ENCODE assay signal across 12 cellular contexts in the genomic region with DNA sequence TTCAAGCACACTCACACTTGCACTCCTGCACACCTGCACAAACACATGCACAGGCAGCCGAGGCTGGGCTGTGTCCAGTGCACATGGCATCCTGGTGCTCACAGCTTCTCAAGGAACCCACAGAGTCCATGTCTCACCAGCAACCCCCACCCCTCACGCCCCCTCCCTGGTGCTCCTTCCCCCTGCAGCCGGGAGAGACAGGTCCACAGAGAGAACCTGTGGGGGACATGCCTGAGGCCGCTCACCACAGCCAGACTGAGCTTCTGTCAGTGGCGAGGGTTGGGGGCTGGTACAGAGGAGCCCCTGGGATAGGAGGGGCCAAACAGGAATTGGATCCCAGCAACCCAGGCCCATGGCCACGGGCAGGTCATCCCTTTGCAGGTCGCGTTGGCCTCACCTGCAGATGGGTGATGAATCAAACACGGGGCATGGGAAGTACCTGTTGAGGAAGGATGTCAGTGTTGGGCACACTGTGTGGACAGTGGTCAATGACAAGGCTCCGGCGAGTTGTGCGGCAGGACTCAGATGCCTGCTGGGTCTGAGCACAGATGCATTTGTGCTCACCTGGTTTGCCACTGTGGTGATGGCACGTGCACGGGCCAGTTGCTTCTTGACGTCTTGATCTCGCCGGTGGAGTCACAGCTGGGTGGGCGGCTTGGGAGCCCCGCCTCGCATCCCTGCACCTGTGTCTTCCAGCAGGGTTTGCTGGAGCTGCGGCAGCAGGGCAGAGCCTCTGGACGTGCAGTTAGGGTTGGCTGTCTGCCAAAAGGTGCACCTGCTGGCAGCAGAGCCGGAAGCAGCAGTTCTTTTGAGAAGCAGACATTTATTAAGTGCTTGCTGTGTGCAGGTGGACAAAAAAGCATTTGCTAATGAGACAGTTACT.
A peak's percentile ranks its signal among the peaks of the same experiment; 100 is the strongest.
DNase-seq lines count a peak whose midpoint lies in the region; ATAC-seq and TF ChIP-seq lines count a peak whose summit lies in the region.
"Had no signal": no experiment of that assay in that cellular context is flagged by ENCODE, and none has a peak within 500 bp of the region (broad histone marks: within the 10 kb centered on the region; RNA-seq: fewer than 3 reads in every experiment).

No MANE protein-coding gene starts in this region.

- H3K79me2 ChIP-seq in MM.1S (ENCODE audit: low read length): no peaks in the 10 kb centered on the region

- no peak overlapping the region for H3K4me2 ChIP-seq in MM.1S (ENCODE audit: low read depth, low read length)
- H3K4me2 ChIP-seq: GM23338 had no signal

- peaks cover 0 to 9% (median 5%) of the 10 kb centered on the region in 7 donors for H3K9me3 Mint-ChIP-seq in CD14-positive monocyte
- H3K9me3 Mint-ChIP-seq: GM23338 had no signal

- no peaks in the 10 kb centered on the region for H3K9me2 ChIP-seq in MM.1S (replicated peaks; ENCODE audit: insufficient read depth, low read length)

- intact Hi-C loops in CD14-positive monocyte (cut with micrococcal nuclease): no loop called here

- DNase-seq in CD14-positive monocyte (ENCODE audit: low spot score) (peak; percentile 33), MM.1S (peak; percentile 18), NCI-H510A treated with DMSO at 0.1 percent for 48 hours (lab: John Stamatoyannopoulos, UW) (peak; percentile 92), iPS-NIHi7 (ENCODE audit: extremely low spot score) (peak; percentile 9), cerebellar nuclear complex (lab: John Stamatoyannopoulos, UW) (no peak), HCEC 1CT (no peak)
- DNase-seq: activated CD4-positive, alpha-beta T cell treated with anti-CD3 and anti-CD28 coated beads for 1 hour; nephron progenitor cell; stimulated activated naive CD4-positive, alpha-beta T cell treated with Interleukin-2 at 50 U/mL for 16 hours had no signal

- H3K36me3 ChIP-seq in MM.1S (replicated peaks; ENCODE audit: insufficient read depth, low read length): no peaks in the 10 kb centered on the region

- H3K27me3 ChIP-seq in MM.1S (replicated peaks; ENCODE audit: insufficient read depth, low read length): no peaks in the 10 kb centered on the region

- no peak overlapping the region for H3K27ac ChIP-seq in MM.1S (ENCODE audit: low read length)

- H3K9ac ChIP-seq in MM.1S (ENCODE audit: low read length): no peak overlapping the region

- H3F3A ChIP-seq in MM.1S (ENCODE audit: insufficient read depth, low read length): no peaks in the 10 kb centered on the region

- H3K4me1 Mint-ChIP-seq in CD14-positive monocyte: peaks cover 6% of the 10 kb centered on the region
- H3K4me1 Mint-ChIP-seq: GM23338 had no signal

- no peaks in the 10 kb centered on the region for H3K9me3 ChIP-seq in MM.1S (replicated peaks; ENCODE audit: insufficient read depth, low read length)

- H3K4me3 Mint-ChIP-seq in CD14-positive monocyte: no peak overlapping the region
- H3K4me3 Mint-ChIP-seq: GM23338, nephron progenitor cell had no signal

- no peaks in the 10 kb centered on the region for H3K36me3 Mint-ChIP-seq in CD14-positive monocyte

- no peak overlapping the region for H3K4me3 ChIP-seq in MM.1S (ENCODE audit: low read length)
- H3K4me3 ChIP-seq: GM23338 had no signal

- no peak for ATAC-seq in GM18505 (IDR thresholded peaks at IDR 0.05; ENCODE audit: unreplicated experiment)
- ATAC-seq in HG03196 (IDR thresholded peaks at IDR 0.05; ENCODE audit: unreplicated experiment): no peak
- ATAC-seq: GM23338 had no signal

- no peaks in the 10 kb centered on the region for H3K4me1 ChIP-seq in MM.1S (ENCODE audit: low read length)

- TF ChIP-seq CTCF in CD14-positive monocyte (IDR thresholded peaks at IDR 0.05) (no peak), MM.1S (IDR thresholded peaks at IDR 0.05; ENCODE audit: low read length) (no peak)

- no peaks in the 10 kb centered on the region for H4K20me1 ChIP-seq in MM.1S (ENCODE audit: insufficient read depth, low read length)

- TF ChIP-seq POLR2A in GM18505 (IDR thresholded peaks at IDR 0.05; ENCODE audit: borderline replicate concordance, extremely low read depth, insufficient read depth, insufficient read length): no peak

- peaks cover 1 to 3% (median 1%) of the 10 kb centered on the region in 3 donors for H3K27me3 Mint-ChIP-seq in CD14-positive monocyte (ENCODE audit: low read depth in 3 of 3)

- no peak overlapping the region for H3K27ac Mint-ChIP-seq in CD14-positive monocyte
- H3K27ac Mint-ChIP-seq: GM23338 had no signal

- no peak overlapping the region for H2AFZ ChIP-seq in MM.1S (ENCODE audit: low read length)
- H2AFZ ChIP-seq: GM23338 had no signal

Comparison
In these comparisons a context has a peak if more than half of its experiments do, and no peak if none do; other contexts are left out.
1. DNase-seq: peak in CD14-positive monocyte (single experiment), MM.1S (single experiment), NCI-H510A treated with DMSO at 0.1 percent for 48 hours (single experiment) and iPS-NIHi7 (single experiment); none in cerebellar nuclear complex (0 of 2) and HCEC 1CT (single experiment).